Comparison of ENCODE assay signal across 14 cellular contexts in genomic region chr14:88798161-88798560, GRCh38. TPM values are rescaled to one million over a fixed set of nuclear protein-coding genes. Genes with fewer than 3 reads are reported as not detected.
DNase-seq lines count a peak whose midpoint lies in the region; ATAC-seq and TF ChIP-seq lines count a peak whose summit lies in the region.
"Had no signal": no experiment of that assay in that cellular context is flagged by ENCODE, and none has a peak within 500 bp of the region (broad histone marks: within the 10 kb centered on the region; RNA-seq: fewer than 3 reads in every experiment).

No MANE protein-coding gene starts in this region.

- DNase-seq in COR-L47 (lab: John Stamatoyannopoulos, UW) (peak; percentile 50), NCI-H1105 treated with DMSO at 0.1 percent for 48 hours (lab: John Stamatoyannopoulos, UW) (peak; percentile 94), NCI-H345 treated with DMSO at 0.1 percent for 48 hours (lab: John Stamatoyannopoulos, UW; ENCODE audit: unreplicated experiment) (peak; percentile 9), SW480 (ENCODE audit: low spot score) (peak; percentile 45), foreskin fibroblast (no peak), psoas muscle (no peak), GM10266 (ENCODE audit: extremely low spot score) (no peak)
- DNase-seq: central memory CD4-positive, alpha-beta T cell; effector CD8-positive, alpha-beta T cell; left ventricle myocardium superior; PC-9; stimulated activated naive CD4-positive, alpha-beta T cell treated with Interleukin-2 at 50 U/mL for 16 hours had no signal

- no peaks in the 10 kb centered on the region for H3K4me1 ChIP-seq in psoas muscle

- H3K9me3 ChIP-seq in psoas muscle = no peaks in the 10 kb centered on the region

- TF ChIP-seq CTCF in foreskin fibroblast (IDR thresholded peaks at IDR 0.05; ENCODE audit: low read depth, low read length) (no peak), psoas muscle (IDR thresholded peaks at IDR 0.05) (no peak), GM10266 (IDR thresholded peaks at IDR 0.05; ENCODE audit: control insufficient read depth, insufficient read depth, low read depth, missing control alignments) (no peak)

- H3K36me3 ChIP-seq in psoas muscle (ENCODE audit: insufficient read depth in 1 of 2, low read depth in 1 of 2) = no peaks in the 10 kb centered on the region

- intact Hi-C loops in psoas muscle (cut with DNase I) = no loop called here

- ATAC-seq in GM18519 (IDR thresholded peaks at IDR 0.05; ENCODE audit: low FRiP score, unreplicated experiment) (no peak), psoas muscle (no peak)
- ATAC-seq: activated T-helper 17 cell treated with anti-CD3 and anti-CD28 coated beads, Interleukin-2, amount 50 U/mL, for 72 hours; left ventricle myocardium superior had no signal

- no peaks in the 10 kb centered on the region for H3K27me3 ChIP-seq in psoas muscle (ENCODE audit: insufficient read depth in 3 of 3, low read length in 2 of 3)

- no peak overlapping the region for H3K27ac ChIP-seq in psoas muscle
- H3K27ac ChIP-seq: PC-9 had no signal

- H3K4me3 ChIP-seq in foreskin fibroblast (ENCODE audit: low read depth in 1 of 2, low read length in 2 of 2) (no peak overlapping the region), psoas muscle (no peak overlapping the region)
- H3K4me3 ChIP-seq: PC-9 had no signal

- WGBS in psoas muscle, 3 donors = 44 to 45% (median 44%) methylated on average over 4 of the region's 4 CpGs

RNA-seq across cellular contexts. Expression of gene EML5, which starts 5.4 kb away (rescaled TPM):
- total RNA-seq in psoas muscle = under 1 TPM; 0.15 to 0.24 (median 0.18) TPM
- under 1 TPM; 0.04 to 0.21 (median 0.12) TPM for polyA plus RNA-seq in psoas muscle

RNA-seq across cellular contexts. Expression of gene TTC8, which starts 26.3 kb away (rescaled TPM):
- 1 to 10 TPM; 2.2 to 3.5 (median 3.1) TPM for total RNA-seq in psoas muscle
- 1 to 10 TPM; 1.6 to 4.7 (median 2.0) TPM for polyA plus RNA-seq in psoas muscle

Comparison
In these comparisons a context has a peak if more than half of its experiments do, and no peak if none do; other contexts are left out.
1. DNase-seq: peak in COR-L47 (single experiment), NCI-H1105 treated with DMSO at 0.1 percent for 48 hours (single experiment), NCI-H345 treated with DMSO at 0.1 percent for 48 hours (single experiment) and SW480 (single experiment); none in foreskin fibroblast (0 of 2), psoas muscle (0 of 2) and GM10266 (single experiment).